ENCODE assay signal across 19 cellular contexts in the genomic region with DNA sequence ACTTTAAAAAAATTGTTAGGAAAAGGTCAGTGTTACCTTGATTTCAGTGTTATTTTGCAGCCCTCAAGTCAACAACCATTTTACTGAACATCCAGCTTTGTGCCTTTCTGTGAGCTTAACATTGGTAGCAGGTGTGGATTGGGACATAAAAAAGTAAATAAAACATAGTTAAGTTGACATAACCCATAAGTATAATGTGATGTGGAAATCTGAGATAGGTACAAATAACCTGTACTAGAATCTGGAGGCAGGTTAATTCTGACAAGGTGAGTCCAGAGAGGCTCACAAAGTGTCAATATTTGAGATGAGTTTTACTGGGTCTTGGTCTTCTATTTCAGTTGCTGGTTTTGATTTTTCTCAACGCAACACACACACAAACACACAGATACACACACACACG.
"Had no signal": no experiment of that assay in that cellular context is flagged by ENCODE, and none has a peak within 500 bp of the region (broad histone marks: within the 10 kb centered on the region; RNA-seq: fewer than 3 reads in every experiment).

No MANE protein-coding gene starts in this region.

- H3K4me3 ChIP-seq: coronary artery, gastrocnemius medialis, heart right ventricle, psoas muscle, spleen had no signal

- DNase-seq: effector CD8-positive, alpha-beta T cell; gastrocnemius medialis; heart right ventricle; hypothalamus; islet precursor cell; left ventricle myocardium superior; naive thymus-derived CD4-positive, alpha-beta T cell; nephron progenitor cell; psoas muscle; retina; spleen; stimulated activated CD4-positive, alpha-beta T cell treated with anti-CD3 and anti-CD28 coated beads, Interleukin-15, amount 100 ng/mL, for 24 hours; stimulated activated CD4-positive, alpha-beta T cell treated with anti-CD3 and anti-CD28 coated beads, Interleukin-1b, Interleukin-23, amount 100 ng/mL, for 48 hours; stimulated activated CD4-positive, alpha-beta T cell treated with anti-CD3 and anti-CD28 coated beads, Interleukin-4, amount 100 ng/mL, for 24 hours; trophoblast cell had no signal

- H3K9me3 ChIP-seq: gastrocnemius medialis, heart right ventricle, psoas muscle, spleen had no signal

- H3K27ac ChIP-seq: coronary artery, gastrocnemius medialis, heart right ventricle, psoas muscle, spleen had no signal

- H3K27me3 ChIP-seq: gastrocnemius medialis, heart right ventricle, spleen had no signal

- ATAC-seq: esophagus mucosa; gastrocnemius medialis; heart right ventricle; left ventricle myocardium superior; naive thymus-derived CD4-positive, alpha-beta T cell; psoas muscle; sciatic nerve; stimulated activated memory B cell treated with anti-CD40 and anti-IgM and Interleukin-4, amounts not matched to agents 10 μg/mL and 1 μg/mL and 100 μg/mL, for 72 hours had no signal

- H3K36me3 ChIP-seq: gastrocnemius medialis had no signal
